ENCODE assay signal across 14 cellular contexts in genomic region chr2:182618672-182619079, GRCh38.
DNase-seq lines count a peak whose midpoint lies in the region; ATAC-seq and TF ChIP-seq lines count a peak whose summit lies in the region.
"Had no signal": no experiment of that assay in that cellular context is flagged by ENCODE, and none has a peak within 500 bp of the region (broad histone marks: within the 10 kb centered on the region; RNA-seq: fewer than 3 reads in every experiment).

No MANE protein-coding gene starts in this region.

- DNase-seq in GM23248 (peak; percentile 43), OCI-M1 (lab: John Stamatoyannopoulos, UW) (peak; percentile 45), fibroblast of lung (ENCODE audit: low read depth in 2 of 2) (peak; percentile 51 to 58), prostate gland (ENCODE audit: low spot score) (peak; percentile 20), GDM1 (lab: John Stamatoyannopoulos, UW) (no peak)
- DNase-seq in stimulated activated CD4-positive, alpha-beta T cell treated with anti-CD3 and anti-CD28 coated beads, Interleukin-2, amount 100 ng/mL, for 48 hours = no peak
- DNase-seq: activated effector memory CD4-positive, alpha-beta T cell treated with anti-CD3 and anti-CD28 coated beads, Interleukin-2, amount 50 U/mL, for 16 hours; anterior cingulate cortex; cortex of kidney; DMS79 treated with DMSO at 0.1 percent for 48 hours had no signal

- H3K79me2 ChIP-seq in GM23248 (ENCODE audit: insufficient read depth) (no peaks in the 10 kb centered on the region), fibroblast of lung (ENCODE audit: control insufficient read depth, insufficient read depth, low read length) (no peaks in the 10 kb centered on the region)

- H3K4me2 ChIP-seq in GM23248 (ENCODE audit: unreplicated experiment) (peak overlapping the region; percentile 44), fibroblast of lung (ENCODE audit: extremely low read depth, insufficient read depth, low read length) (peak overlapping the region; percentile 20)

- H3K27me3 ChIP-seq in GM23248 (replicated peaks; ENCODE audit: insufficient read depth) = no peaks in the 10 kb centered on the region
- no peaks in the 10 kb centered on the region for H3K27me3 ChIP-seq in fibroblast of lung (ENCODE audit: control insufficient read depth, insufficient read depth, low read length)
- no peaks in the 10 kb centered on the region for H3K27me3 ChIP-seq in prostate gland (replicated peaks; ENCODE audit: insufficient read depth)

- no peaks in the 10 kb centered on the region; the same call in 1 of the 2 replicates for H3K9me2 ChIP-seq in GM23248 (ENCODE audit: insufficient read depth)

- 56 to 62% methylated on average over 6 of the region's 6 CpGs for WGBS in GM23248 (ENCODE audit: low coverage in 1 of 2, low lambda C conversion rate in 2 of 2, missing lambda C conversion rate in 2 of 2), 2 experiments
- 16% methylated on average over 6 of the region's 6 CpGs for WGBS in prostate gland

- H4K20me1 ChIP-seq in GM23248 (ENCODE audit: insufficient read depth) (no peaks in the 10 kb centered on the region), fibroblast of lung (ENCODE audit: control insufficient read depth, extremely low read depth, insufficient read depth, low read length) (no peaks in the 10 kb centered on the region)

- no peak for ATAC-seq in GM18861 (IDR thresholded peaks at IDR 0.05; ENCODE audit: unreplicated experiment)
- ATAC-seq: activated CD4-positive, CD25-positive, alpha-beta regulatory T cell treated with anti-CD3 and anti-CD28 coated beads, Interleukin-2, amount 50 U/mL, for 24 hours; left lobe of liver had no signal

- H3K9ac ChIP-seq in GM23248 (no peak overlapping the region), fibroblast of lung (ENCODE audit: insufficient read depth, low read length) (no peak overlapping the region)

- in situ Hi-C loops in GM23248 (cut with MboI) = no loop called here

- intact Hi-C loops in prostate gland (cut with DNase I) = no loop called here

- no peak for TF ChIP-seq POLR2A in prostate gland (IDR thresholded peaks at IDR 0.05)

- H2AFZ ChIP-seq in GM23248 (peak overlapping the region; percentile 3; the same call in 1 of the 2 replicates), fibroblast of lung (ENCODE audit: low read length) (no peak overlapping the region)

- peaks cover 49% of the 10 kb centered on the region for H3K4me1 ChIP-seq in GM23248 (ENCODE audit: insufficient read depth)
- H3K4me1 ChIP-seq in fibroblast of lung (ENCODE audit: control insufficient read depth, extremely low read depth, insufficient read depth, low read length) = peaks cover 17% of the 10 kb centered on the region
- H3K4me1 ChIP-seq in prostate gland (replicated peaks) = no peaks in the 10 kb centered on the region

- H3K36me3 ChIP-seq in GM23248 (ENCODE audit: low read depth) (no peaks in the 10 kb centered on the region), fibroblast of lung (ENCODE audit: control insufficient read depth, insufficient read depth, low read length) (no peaks in the 10 kb centered on the region), prostate gland (no peaks in the 10 kb centered on the region)

- H3K4me3 ChIP-seq in GM23248 (no peak overlapping the region), fibroblast of lung (replicated peaks in 1 of 4; ENCODE audit: control extremely low read depth in 1 of 4, insufficient read depth in 1 of 4, low read depth in 3 of 4, low read length in 4 of 4) (no peak overlapping the region), prostate gland (no peak overlapping the region)

- no peaks in the 10 kb centered on the region for H3K9me3 ChIP-seq in GM23248 (ENCODE audit: low read depth)
- H3K9me3 ChIP-seq in fibroblast of lung (ENCODE audit: control insufficient read depth, insufficient read depth, low read depth, low read length) = no peaks in the 10 kb centered on the region
- no peaks in the 10 kb centered on the region for H3K9me3 ChIP-seq in prostate gland

- H3F3A ChIP-seq in GM23248 (ENCODE audit: insufficient read depth) = peaks cover 45% of the 10 kb centered on the region

- TF ChIP-seq CTCF in fibroblast of lung (conservative IDR thresholded peaks at IDR 0.05 in 1 of 2, IDR thresholded peaks at IDR 0.05 in 1 of 2; ENCODE audit: low read depth in 1 of 2, low read length in 2 of 2) (no peak), prostate gland (IDR thresholded peaks at IDR 0.05) (no peak)

- no peak overlapping the region for H3K27ac ChIP-seq in GM23248
- H3K27ac ChIP-seq in fibroblast of lung (ENCODE audit: insufficient read depth, low read length) = no peak overlapping the region
- H3K27ac ChIP-seq in prostate gland = no peak overlapping the region
- H3K27ac ChIP-seq: C4-2B had no signal

Comparison
In these comparisons a context has a peak if more than half of its experiments do, and no peak if none do; other contexts are left out.
1. DNase-seq: peak in GM23248 (single experiment), OCI-M1 (single experiment), fibroblast of lung (2 of 2) and prostate gland (single experiment); none in stimulated activated CD4-positive, alpha-beta T cell treated with anti-CD3 and anti-CD28 coated beads, Interleukin-2, amount 100 ng/mL, for 48 hours (0 of 2) and GDM1 (single experiment).